In genomic region chr10:31962826-31963597, GRCh38 we compare ENCODE assay signal across 25 cellular contexts. TPM values are rescaled to one million over a fixed set of nuclear protein-coding genes. Genes with fewer than 3 reads are reported as not detected.
DNase-seq lines count a peak whose midpoint lies in the region; ATAC-seq, FAIRE-seq and TF ChIP-seq lines count a peak whose summit lies in the region.
"Had no signal": no experiment of that assay in that cellular context is flagged by ENCODE, and none has a peak within 500 bp of the region (broad histone marks: within the 10 kb centered on the region; RNA-seq: fewer than 3 reads in every experiment).

No MANE protein-coding gene starts in this region.

- no peaks in the 10 kb centered on the region for H3K9me3 ChIP-seq in A549
- no peaks in the 10 kb centered on the region for H3K9me3 ChIP-seq in heart left ventricle
- H3K9me3 ChIP-seq: esophagus muscularis mucosa, gastrocnemius medialis, MG63, spleen had no signal

- DNase-seq in A549 (ENCODE audit: low read depth in 1 of 2, low spot score in 1 of 2) (no peak), epithelial cell of prostate (ENCODE audit: low read depth, low spot score) (no peak), nephron progenitor cell (no peak), nucleus accumbens (lab: John Stamatoyannopoulos, UW) (no peak), heart left ventricle (no peak), AG08396 (ENCODE audit: low spot score) (no peak)
- DNase-seq: activated T-cell treated with anti-CD3 and anti-CD28 coated beads, Interleukin-2, amount 50 U/mL, for 72 hours; cerebellar nuclear complex; DMS 273 treated with DMSO at 0.1 percent for 48 hours; gastrocnemius medialis; HCEC 1CT; MG63; NCI-H2171 treated with DMSO at 0.1 percent for 48 hours; NCI-H526; spleen; stimulated activated CD4-positive, alpha-beta T cell treated with anti-CD3 and anti-CD28 coated beads, Interleukin-4, amount 100 ng/mL, for 24 hours; SW 1271 had no signal

- H3K4me1 Mint-ChIP-seq in nephron progenitor cell = peaks cover 13% of the 10 kb centered on the region
- H3K4me1 Mint-ChIP-seq: neural progenitor cell had no signal

- H3K27me3 ChIP-seq in heart left ventricle = no peaks in the 10 kb centered on the region
- H3K27me3 ChIP-seq: esophagus muscularis mucosa, gastrocnemius medialis, MG63, neural progenitor cell, spleen had no signal

- 87% methylated on average over 4 of the region's 4 CpGs for WGBS in A549 (ENCODE audit: missing lambda C conversion rate)
- WGBS in heart left ventricle, 4 donors = 89 to 92% (median 90%) methylated on average over 4 of the region's 4 CpGs

- no peak for FAIRE-seq in A549 (lab: Jason Lieb, UNC)

- no peak overlapping the region for H3K4me2 ChIP-seq in A549
- H3K4me2 ChIP-seq: neural progenitor cell had no signal

- TF ChIP-seq EP300 in A549 (IDR thresholded peaks at IDR 0.05) = no peak
- TF ChIP-seq EP300 in Ishikawa (IDR thresholded peaks at IDR 0.05; ENCODE audit: borderline replicate concordance) = no peak; the same call in 1 of the 2 replicates

- TF ChIP-seq CTCF in A549 (IDR thresholded peaks at IDR 0.05) = no peak
- TF ChIP-seq CTCF in nephron progenitor cell (IDR thresholded peaks at IDR 0.05) = no peak
- TF ChIP-seq CTCF in heart left ventricle (IDR thresholded peaks at IDR 0.05) = no peak

- TF ChIP-seq POLR2A in A549 (IDR thresholded peaks at IDR 0.05; ENCODE audit: low read length) (no peak), heart left ventricle (IDR thresholded peaks at IDR 0.05) (no peak)

- H3K4me3 ChIP-seq in A549 (no peak overlapping the region), heart left ventricle (no peak overlapping the region)
- H3K4me3 ChIP-seq: esophagus muscularis mucosa, gastrocnemius medialis, MG63, neural progenitor cell, spleen had no signal

- H3K27ac ChIP-seq in A549 (peak overlapping the region in 1 of 2 experiments; percentile 35; a peak in 1 of 6 replicates), epithelial cell of prostate (peak overlapping the region; percentile 21), heart left ventricle (no peak overlapping the region)
- H3K27ac ChIP-seq: C4-2B, esophagus muscularis mucosa, gastrocnemius medialis, neural progenitor cell had no signal

- no peaks in the 10 kb centered on the region for H3K9me3 Mint-ChIP-seq in nephron progenitor cell
- H3K9me3 Mint-ChIP-seq: activated naive CD4-positive, alpha-beta T cell treated with anti-CD3 and anti-CD28 coated beads, Interleukin-2, amount 50 U/mL, for 24 hours; activated T-cell treated with anti-CD3 and anti-CD28 coated beads, Interleukin-2, amount 50 U/mL, for 72 hours; neural progenitor cell; stimulated activated naive CD8-positive, alpha-beta T cell treated with anti-CD3 and anti-CD28 coated beads, Interleukin-15, Interleukin-2, amounts not matched to agents 100 ng/mL and 50 ng/mL, for 24 hours had no signal

- peaks cover 14% of the 10 kb centered on the region for H3K36me3 Mint-ChIP-seq in nephron progenitor cell (ENCODE audit: low read depth)
- H3K36me3 Mint-ChIP-seq: activated naive CD4-positive, alpha-beta T cell treated with anti-CD3 and anti-CD28 coated beads, Interleukin-2, amount 50 U/mL, for 24 hours; neural progenitor cell had no signal

- H3K4me3 Mint-ChIP-seq in nephron progenitor cell = no peak overlapping the region
- H3K4me3 Mint-ChIP-seq: activated naive CD4-positive, alpha-beta T cell treated with anti-CD3 and anti-CD28 coated beads, Interleukin-2, amount 50 U/mL, for 24 hours; activated T-cell treated with anti-CD3 and anti-CD28 coated beads, Interleukin-2, amount 50 U/mL, for 72 hours; neural progenitor cell; stimulated activated naive CD8-positive, alpha-beta T cell treated with anti-CD3 and anti-CD28 coated beads, Interleukin-15, Interleukin-2, amounts not matched to agents 100 ng/mL and 50 ng/mL, for 24 hours had no signal

- ATAC-seq in A549 (peak; percentile 55 to 58; a peak in 4 of 6 replicates), heart left ventricle (no peak), HG02763 (IDR thresholded peaks at IDR 0.05; ENCODE audit: unreplicated experiment) (no peak)
- ATAC-seq: activated T-cell treated with anti-CD3 and anti-CD28 coated beads, Interleukin-2, amount 50 U/mL, for 72 hours; gastrocnemius medialis; Right ventricle myocardium inferior had no signal

- H3K4me1 ChIP-seq in A549 = peaks cover 24% of the 10 kb centered on the region
- H3K4me1 ChIP-seq in heart left ventricle = peaks cover 0 to 46% (median 0%) of the 10 kb centered on the region in 12 donors
- H3K4me1 ChIP-seq: esophagus muscularis mucosa, gastrocnemius medialis, neural progenitor cell had no signal

- intact Hi-C loops in heart left ventricle (cut with DNase I) = no loop called here

- no peaks in the 10 kb centered on the region for H3K36me3 ChIP-seq in heart left ventricle
- H3K36me3 ChIP-seq: esophagus muscularis mucosa, gastrocnemius medialis, MG63, neural progenitor cell, spleen had no signal

- POLR2A ChIA-PET in A549 (lab: Yijun Ruan, JAX) = no interaction called here

- no peaks in the 10 kb centered on the region for H3K27me3 Mint-ChIP-seq in nephron progenitor cell (ENCODE audit: low read depth, poor library complexity)
- H3K27me3 Mint-ChIP-seq: activated naive CD4-positive, alpha-beta T cell treated with anti-CD3 and anti-CD28 coated beads, Interleukin-2, amount 50 U/mL, for 24 hours; stimulated activated naive CD8-positive, alpha-beta T cell treated with anti-CD3 and anti-CD28 coated beads, Interleukin-15, Interleukin-2, amounts not matched to agents 100 ng/mL and 50 ng/mL, for 24 hours had no signal

- H3K27ac Mint-ChIP-seq in nephron progenitor cell = peak overlapping the region; percentile 32
- H3K27ac Mint-ChIP-seq: activated naive CD4-positive, alpha-beta T cell treated with anti-CD3 and anti-CD28 coated beads, Interleukin-2, amount 50 U/mL, for 24 hours; activated T-cell treated with anti-CD3 and anti-CD28 coated beads, Interleukin-2, amount 50 U/mL, for 72 hours; neural progenitor cell; stimulated activated naive CD8-positive, alpha-beta T cell treated with anti-CD3 and anti-CD28 coated beads, Interleukin-15, Interleukin-2, amounts not matched to agents 100 ng/mL and 50 ng/mL, for 24 hours had no signal

- TF ChIP-seq RAD21 in A549 (conservative IDR thresholded peaks at IDR 0.05 in 1 of 2, IDR thresholded peaks at IDR 0.05 in 1 of 2) (no peak), Ishikawa (IDR thresholded peaks at IDR 0.05; ENCODE audit: low read depth) (no peak)

- CTCF ChIA-PET in A549 (lab: Yijun Ruan, JAX) = interaction anchor here (1.3 to 2.2 kb wide), 4 partner anchors 15 to 101 kb away, joined by 3 to 8 read pairs (median 4); no protein-coding TSS in a partner anchor

TF ChIP-seq in Ishikawa, 13 proteins besides CTCF, POLR2A, EP300 and RAD21:
- no peak for TF ChIP-seq CEBPB (IDR thresholded peaks at IDR 0.05)
- peak; percentile 60 for TF ChIP-seq USF1 (IDR thresholded peaks at IDR 0.05)
- TF ChIP-seq, protein P1, sequence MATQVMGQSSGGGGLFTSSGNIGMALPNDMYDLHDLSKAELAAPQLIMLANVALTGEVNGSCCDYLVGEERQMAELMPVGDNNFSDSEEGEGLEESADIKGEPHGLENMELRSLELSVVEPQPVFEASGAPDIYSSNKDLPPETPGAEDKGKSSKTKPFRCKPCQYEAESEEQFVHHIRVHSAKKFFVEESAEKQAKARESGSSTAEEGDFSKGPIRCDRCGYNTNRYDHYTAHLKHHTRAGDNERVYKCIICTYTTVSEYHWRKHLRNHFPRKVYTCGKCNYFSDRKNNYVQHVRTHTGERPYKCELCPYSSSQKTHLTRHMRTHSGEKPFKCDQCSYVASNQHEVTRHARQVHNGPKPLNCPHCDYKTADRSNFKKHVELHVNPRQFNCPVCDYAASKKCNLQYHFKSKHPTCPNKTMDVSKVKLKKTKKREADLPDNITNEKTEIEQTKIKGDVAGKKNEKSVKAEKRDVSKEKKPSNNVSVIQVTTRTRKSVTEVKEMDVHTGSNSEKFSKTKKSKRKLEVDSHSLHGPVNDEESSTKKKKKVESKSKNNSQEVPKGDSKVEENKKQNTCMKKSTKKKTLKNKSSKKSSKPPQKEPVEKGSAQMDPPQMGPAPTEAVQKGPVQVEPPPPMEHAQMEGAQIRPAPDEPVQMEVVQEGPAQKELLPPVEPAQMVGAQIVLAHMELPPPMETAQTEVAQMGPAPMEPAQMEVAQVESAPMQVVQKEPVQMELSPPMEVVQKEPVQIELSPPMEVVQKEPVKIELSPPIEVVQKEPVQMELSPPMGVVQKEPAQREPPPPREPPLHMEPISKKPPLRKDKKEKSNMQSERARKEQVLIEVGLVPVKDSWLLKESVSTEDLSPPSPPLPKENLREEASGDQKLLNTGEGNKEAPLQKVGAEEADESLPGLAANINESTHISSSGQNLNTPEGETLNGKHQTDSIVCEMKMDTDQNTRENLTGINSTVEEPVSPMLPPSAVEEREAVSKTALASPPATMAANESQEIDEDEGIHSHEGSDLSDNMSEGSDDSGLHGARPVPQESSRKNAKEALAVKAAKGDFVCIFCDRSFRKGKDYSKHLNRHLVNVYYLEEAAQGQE (IDR thresholded peaks at IDR 0.05; ENCODE audit: low read depth) = peak; percentile 53; the same call in 1 of the 2 replicates
TF ChIP-seq in Ishikawa: peak in this region for 2.

RNA-seq across cellular contexts. Expression of gene ARHGAP12, which starts 34.4 kb away (rescaled TPM):
- polyA plus RNA-seq in A549 (2011; rRNA removed) (39.0 and 49.3 TPM in 2 replicates), A549 (2017; fragmentation: RNase III; extraction: RNeasy Plus Mini Kit Qiagen cat#74134 plus additional on column Dnase treatment) (22.1 to 26.9 TPM (median 24.8 TPM) in 3 replicates), heart left ventricle (10 to 100 TPM; 11.5 to 18.7 TPM)
- 6.3 and 7.7 TPM in 2 replicates for polyA plus RNA-seq in A549 (2012; cell fraction: cytosol; rRNA removed)
- polyA plus RNA-seq in A549 (2012; cell fraction: nucleus; rRNA removed) = 6.2 and 12.8 TPM in 2 replicates
- 32.2 and 32.4 TPM in 2 replicates for polyA minus RNA-seq in A549 (2011; rRNA and poly(A)+ RNA removed)
- 10 to 100 TPM; 17.6 to 27.6 (median 21.2) TPM for total RNA-seq in heart left ventricle

Comparison
In these comparisons a context has a peak if more than half of its experiments do, and no peak if none do; other contexts are left out.
1. ATAC-seq: peak in A549 (2 of 2); none in heart left ventricle (0 of 4) and HG02763 (single experiment).